In genomic region chr2:158546412-158547144, GRCh38 we compare ENCODE assay signal across 11 cellular contexts.
DNase-seq lines count a peak whose midpoint lies in the region; ATAC-seq and TF ChIP-seq lines count a peak whose summit lies in the region.
"Had no signal": no experiment of that assay in that cellular context is flagged by ENCODE, and none has a peak within 500 bp of the region (broad histone marks: within the 10 kb centered on the region; RNA-seq: fewer than 3 reads in every experiment).

No MANE protein-coding gene starts in this region.

- TF ChIP-seq EP300 in sigmoid colon (IDR thresholded peaks at IDR 0.05), result no peak

- POLR2A ChIA-PET in activated CD8-positive, alpha-beta T cell treated with anti-CD3 and anti-CD28 coated beads, Interleukin-2, amount 10 ng/mL, durations not matched to agents 7 days and 5 days (lab: Charles Lee), result no interaction called here

- peaks cover 13% of the 10 kb centered on the region for H3K4me1 Mint-ChIP-seq in activated CD8-positive, alpha-beta T cell treated with anti-CD3 and anti-CD28 coated beads, Interleukin-2, amount 10 ng/mL, durations not matched to agents 7 days and 5 days (ENCODE audit: low read depth)

- peak; percentile 60 for ATAC-seq in GM19328 (IDR thresholded peaks at IDR 0.05; ENCODE audit: unreplicated experiment)
- ATAC-seq in HG02973 (IDR thresholded peaks at IDR 0.05; ENCODE audit: unreplicated experiment), result peak; percentile 63
- peak; percentile 44 for ATAC-seq in activated CD8-positive, alpha-beta T cell treated with anti-CD3 and anti-CD28 coated beads, Interleukin-2, amount 10 ng/mL, durations not matched to agents 7 days and 5 days
- ATAC-seq: T-helper 17 cell had no signal

- DNase-seq in GM12865 (ENCODE audit: low read depth) (peak; percentile 36), ureter (ENCODE audit: low spot score) (no peak), dermis blood vessel endothelial cell (no peak), sigmoid colon (no peak), smooth muscle cell (lab: John Stamatoyannopoulos, UW; ENCODE audit: unreplicated experiment) (no peak)
- no peak for DNase-seq in activated CD8-positive, alpha-beta T cell treated with anti-CD3 and anti-CD28 coated beads, Interleukin-2, amount 10 ng/mL, durations not matched to agents 7 days and 5 days
- DNase-seq: NCI-H2081, T-helper 17 cell had no signal

- H3K27me3 Mint-ChIP-seq in activated CD8-positive, alpha-beta T cell treated with anti-CD3 and anti-CD28 coated beads, Interleukin-2, amount 10 ng/mL, durations not matched to agents 7 days and 5 days (ENCODE audit: low read depth), result no peaks in the 10 kb centered on the region
- H3K27me3 Mint-ChIP-seq: T-helper 17 cell had no signal

- H3K9ac ChIP-seq in smooth muscle cell (ENCODE audit: low read depth), result no peak overlapping the region

- no peaks in the 10 kb centered on the region for H3K9me3 Mint-ChIP-seq in activated CD8-positive, alpha-beta T cell treated with anti-CD3 and anti-CD28 coated beads, Interleukin-2, amount 10 ng/mL, durations not matched to agents 7 days and 5 days (ENCODE audit: insufficient read depth)

- H2AFZ ChIP-seq in smooth muscle cell (ENCODE audit: low read depth), result no peak overlapping the region

- H3K4me1 ChIP-seq in sigmoid colon (no peaks in the 10 kb centered on the region), smooth muscle cell (ENCODE audit: low read depth) (no peaks in the 10 kb centered on the region)

- H3K36me3 Mint-ChIP-seq in activated CD8-positive, alpha-beta T cell treated with anti-CD3 and anti-CD28 coated beads, Interleukin-2, amount 10 ng/mL, durations not matched to agents 7 days and 5 days (ENCODE audit: low read depth), result peaks cover 6% of the 10 kb centered on the region

- no peak overlapping the region for H3K4me3 ChIP-seq in GM12865 (ENCODE audit: low read depth, low read length)
- H3K4me3 ChIP-seq in sigmoid colon, result no peak overlapping the region
- H3K4me3 ChIP-seq in smooth muscle cell, result no peak overlapping the region
- H3K4me3 ChIP-seq: lung had no signal

- H3K4me3 Mint-ChIP-seq in activated CD8-positive, alpha-beta T cell treated with anti-CD3 and anti-CD28 coated beads, Interleukin-2, amount 10 ng/mL, durations not matched to agents 7 days and 5 days, result no peak overlapping the region
- H3K4me3 Mint-ChIP-seq: T-helper 17 cell had no signal

- no peaks in the 10 kb centered on the region for H4K20me1 ChIP-seq in smooth muscle cell (ENCODE audit: low read depth)

- no peaks in the 10 kb centered on the region for H3K79me2 ChIP-seq in smooth muscle cell (ENCODE audit: low read depth)

- intact Hi-C loops in sigmoid colon (cut with DNase I), result no loop called here

- H3K27me3 ChIP-seq in sigmoid colon, result no peaks in the 10 kb centered on the region
- H3K27me3 ChIP-seq in smooth muscle cell (ENCODE audit: low read depth), result no peaks in the 10 kb centered on the region

- no peak for TF ChIP-seq POLR2A in sigmoid colon (IDR thresholded peaks at IDR 0.05)

- H3K36me3 ChIP-seq in sigmoid colon (peaks cover 0 to 6% (median 0%) of the 10 kb centered on the region in 4 donors), smooth muscle cell (ENCODE audit: low read depth) (no peaks in the 10 kb centered on the region)

- CTCF ChIA-PET in activated CD8-positive, alpha-beta T cell treated with anti-CD3 and anti-CD28 coated beads, Interleukin-2, amount 10 ng/mL, durations not matched to agents 7 days and 5 days (lab: Charles Lee), result no interaction called here

- TF ChIP-seq CTCF in GM12865 (IDR thresholded peaks at IDR 0.05; ENCODE audit: insufficient read depth, low read depth, low read length, missing control alignments) (no peak), sigmoid colon (IDR thresholded peaks at IDR 0.05) (no peak), smooth muscle cell (IDR thresholded peaks at IDR 0.05; ENCODE audit: borderline replicate concordance, insufficient read depth, poor library complexity, severe bottlenecking) (no peak)

- H3K9me3 ChIP-seq in sigmoid colon (no peaks in the 10 kb centered on the region), smooth muscle cell (replicated peaks; ENCODE audit: low read depth) (no peaks in the 10 kb centered on the region)

- no peak overlapping the region for H3K4me2 ChIP-seq in smooth muscle cell

- no peaks in the 10 kb centered on the region for H3F3A ChIP-seq in smooth muscle cell (ENCODE audit: low read depth)

- peak overlapping the region; percentile 60 for H3K27ac Mint-ChIP-seq in activated CD8-positive, alpha-beta T cell treated with anti-CD3 and anti-CD28 coated beads, Interleukin-2, amount 10 ng/mL, durations not matched to agents 7 days and 5 days
- H3K27ac Mint-ChIP-seq: T-helper 17 cell had no signal

- H3K27ac ChIP-seq in sigmoid colon (no peak overlapping the region), smooth muscle cell (ENCODE audit: low read depth) (no peak overlapping the region)

- 80 to 84% methylated on average over 2 of the region's 2 CpGs for whole genome bisulfite sequencing in sigmoid colon, 2 donors
- 92% methylated on average over 2 of the region's 2 CpGs for WGBS in smooth muscle cell (ENCODE audit: low lambda C conversion rate)
